ENCODE assay signal across 9 cellular contexts in genomic region chr9:112443200-112443599, GRCh38. TPM values are rescaled to one million over a fixed set of nuclear protein-coding genes. Genes with fewer than 3 reads are reported as not detected.
DNase-seq lines count a peak whose midpoint lies in the region; ATAC-seq and TF ChIP-seq lines count a peak whose summit lies in the region.
"Had no signal": no experiment of that assay in that cellular context is flagged by ENCODE, and none has a peak within 500 bp of the region (broad histone marks: within the 10 kb centered on the region; RNA-seq: fewer than 3 reads in every experiment).

No MANE protein-coding gene starts in this region.

- H3K4me3 Mint-ChIP-seq in naive B cell: no peak overlapping the region

- H3K4me3 ChIP-seq in body of pancreas: no peak overlapping the region
- H3K4me3 ChIP-seq: ovary had no signal

- no peaks in the 10 kb centered on the region for H3K9me3 ChIP-seq in body of pancreas
- H3K9me3 ChIP-seq: ovary had no signal

- ATAC-seq in body of pancreas: no peak
- ATAC-seq in naive B cell (ENCODE audit: low read depth in 2 of 2): peak in 1 of 2 donors; percentile 29

- no peak for TF ChIP-seq POLR2A in body of pancreas (IDR thresholded peaks at IDR 0.05)

- peaks cover 26 to 39% (median 34%) of the 10 kb centered on the region in 3 donors for H3K4me1 Mint-ChIP-seq in naive B cell

- H3K27ac Mint-ChIP-seq in naive B cell: no peak overlapping the region

- intact Hi-C loops in body of pancreas (cut with DNase I): no loop called here

- no peak overlapping the region for H3K27ac ChIP-seq in body of pancreas
- H3K27ac ChIP-seq: ovary had no signal

- no peaks in the 10 kb centered on the region for H3K9me3 Mint-ChIP-seq in naive B cell

- no peaks in the 10 kb centered on the region for H3K27me3 ChIP-seq in body of pancreas
- H3K27me3 ChIP-seq: ovary had no signal

- H3K27me3 Mint-ChIP-seq in naive B cell: no peaks in the 10 kb centered on the region

- DNase-seq in NOMO-1 treated with DMSO at 0.1 percent for 48 hours (lab: John Stamatoyannopoulos, UW; ENCODE audit: unreplicated experiment): peak; percentile 29
- DNase-seq in NOMO-1 treated with dmso at 0.1 percent for 144 hours (lab: John Stamatoyannopoulos, UW; ENCODE audit: unreplicated experiment): no peak
- peak; percentile 12 for DNase-seq in MV-4-11 (lab: John Stamatoyannopoulos, UW)
- peak in 2 of 4 donors; percentile 8 to 26 for DNase-seq in body of pancreas
- peak; percentile 11 for DNase-seq in naive B cell
- no peak for DNase-seq in AG08395 (ENCODE audit: low spot score)
- no peak for DNase-seq in middle frontal gyrus (ENCODE audit: extremely low spot score, low spot score)
- DNase-seq in HK-2 (ENCODE audit: unreplicated experiment): no peak

- TF ChIP-seq CTCF in body of pancreas (IDR thresholded peaks at IDR 0.05): peak in 6 of 7 experiments; percentile 27 to 56 (median 41)

- no peaks in the 10 kb centered on the region for H3K36me3 ChIP-seq in body of pancreas (replicated peaks in 1 of 2; ENCODE audit: insufficient read depth in 1 of 2, low read depth in 2 of 2)
- H3K36me3 ChIP-seq: ovary had no signal

- H3K36me3 Mint-ChIP-seq in naive B cell: peaks cover 0 to 8% of the 10 kb centered on the region in 2 donors

- H3K4me1 ChIP-seq in body of pancreas: peaks cover 11% of the 10 kb centered on the region

RNA-seq across cellular contexts. Expression of gene KIAA1958, which starts 43.4 kb away (rescaled TPM):
- total RNA-seq in body of pancreas: 1 to 10 TPM; 5.7 to 9.6 TPM
- 1 to 10 TPM in 5 of 6 donors, not detected in 1; 2.0 to 5.3 (median 2.7) TPM for polyA plus RNA-seq in naive B cell (ENCODE audit: low read depth in 6 of 6)

Comparison
In these comparisons a context has a peak if more than half of its experiments do, and no peak if none do; other contexts are left out.
1. DNase-seq: peak in NOMO-1 treated with DMSO at 0.1 percent for 48 hours (single experiment), MV-4-11 (single experiment) and naive B cell (single experiment); none in NOMO-1 treated with dmso at 0.1 percent for 144 hours (single experiment), AG08395 (single experiment), middle frontal gyrus (single experiment) and HK-2 (single experiment).